8 cellular contexts compared by ENCODE assay signal in the genomic region with DNA sequence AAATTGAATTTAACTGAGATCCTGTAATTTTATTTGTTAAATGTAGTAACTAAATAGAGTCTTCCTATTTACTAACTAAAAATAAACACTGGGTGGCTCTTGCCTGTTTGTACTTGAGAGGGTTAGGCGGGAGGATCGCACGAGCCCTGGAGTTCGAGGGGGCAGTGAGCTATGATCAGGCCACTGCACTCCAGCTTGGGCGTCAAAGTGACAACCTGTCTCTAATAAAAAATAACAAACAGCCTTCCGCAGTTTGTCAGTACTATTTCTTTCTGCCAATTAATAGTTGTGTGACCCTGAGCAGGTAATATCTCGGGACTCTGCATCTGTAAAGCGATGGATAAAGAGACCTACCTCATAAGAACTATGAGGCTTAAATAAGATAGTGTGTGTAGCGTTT. TPM values are rescaled to one million over a fixed set of nuclear protein-coding genes. Genes with fewer than 3 reads are reported as not detected.
A peak's percentile ranks its signal among the peaks of the same experiment; 100 is the strongest.
DNase-seq lines count a peak whose midpoint lies in the region; ATAC-seq and TF ChIP-seq lines count a peak whose summit lies in the region.

No MANE protein-coding gene starts in this region.

- no peaks in the 10 kb centered on the region for H3K27me3 ChIP-seq in esophagus squamous epithelium
- no peaks in the 10 kb centered on the region for H3K27me3 ChIP-seq in parathyroid adenoma (ENCODE audit: control insufficient read depth, insufficient read depth, low read length)

- intact Hi-C loops in esophagus squamous epithelium (cut with DNase I): no loop called here

- peak overlapping the region; percentile 74 to 97 (median 82) for H3K4me3 ChIP-seq in esophagus squamous epithelium
- peak overlapping the region; percentile 91 for H3K4me3 ChIP-seq in parathyroid adenoma (ENCODE audit: low read depth, low read length)

- TF ChIP-seq POLR2A in esophagus squamous epithelium (IDR thresholded peaks at IDR 0.05): no peak

- 24 to 25% methylated on average over 9 of the region's 9 CpGs for WGBS in esophagus squamous epithelium, 2 donors

- peak overlapping the region; percentile 93 for H2AFZ ChIP-seq in parathyroid adenoma

- CTCF ChIA-PET in RWPE1 (lab: Yijun Ruan, JAX): no interaction called here

- H3K36me3 ChIP-seq in esophagus squamous epithelium (peaks cover 0 to 15% (median 0%) of the 10 kb centered on the region in 3 donors), parathyroid adenoma (ENCODE audit: control insufficient read depth, insufficient read depth, low read length) (no peaks in the 10 kb centered on the region)

- TF ChIP-seq CTCF in RWPE1 (conservative IDR thresholded peaks at IDR 0.05; ENCODE audit: low read depth) (no peak), esophagus squamous epithelium (IDR thresholded peaks at IDR 0.05) (no peak), parathyroid adenoma (IDR thresholded peaks at IDR 0.05) (no peak)

- H3K9me3 ChIP-seq in esophagus squamous epithelium: no peaks in the 10 kb centered on the region
- H3K9me3 ChIP-seq in parathyroid adenoma (ENCODE audit: control insufficient read depth, low read length): no peaks in the 10 kb centered on the region

- peaks cover 19% of the 10 kb centered on the region for H3K79me2 ChIP-seq in parathyroid adenoma

- peak; percentile 1 for ATAC-seq in GM21528 (IDR thresholded peaks at IDR 0.05; ENCODE audit: low FRiP score, unreplicated experiment)
- ATAC-seq in HG03108 (IDR thresholded peaks at IDR 0.05; ENCODE audit: unreplicated experiment): no peak

- H3K27ac ChIP-seq in RWPE1 (peak overlapping the region; percentile 84), esophagus squamous epithelium (peak overlapping the region; percentile 92 to 97 (median 93)), parathyroid adenoma (peak overlapping the region; percentile 95)

- H3K9ac ChIP-seq in parathyroid adenoma: peak overlapping the region; percentile 64

- H3K4me1 ChIP-seq in esophagus squamous epithelium: peaks cover 8 to 43% (median 30%) of the 10 kb centered on the region in 3 donors
- peaks cover 9% of the 10 kb centered on the region for H3K4me1 ChIP-seq in parathyroid adenoma

- POLR2A ChIA-PET in RWPE1 (lab: Yijun Ruan, JAX; ENCODE audit: low non-redundant PET): no interaction called here

- H3K4me2 ChIP-seq in parathyroid adenoma (ENCODE audit: low read length): peak overlapping the region; percentile 79

- DNase-seq in RWPE1 (ENCODE audit: low spot score): no peak
- no peak for DNase-seq in esophagus squamous epithelium (lab: John Stamatoyannopoulos, UW)
- no peak for DNase-seq in NCI-H510A treated with DMSO at 0.1 percent for 48 hours (lab: John Stamatoyannopoulos, UW)
- DNase-seq in amniotic stem cell (lab: John Stamatoyannopoulos, UW): no peak
- no peak for DNase-seq in MV-4-11 (lab: John Stamatoyannopoulos, UW)

RNA-seq across cellular contexts. Expression of a gene that starts 0.8 kb away (rescaled TPM):
- total RNA-seq in esophagus squamous epithelium: 10 to 100 TPM; 19.7 to 26.1 (median 23.7) TPM

RNA-seq across cellular contexts. Expression of a gene that starts 11.2 kb away (rescaled TPM):
- total RNA-seq in esophagus squamous epithelium: under 1 TPM in 2 of 4 donors, not detected in 2; under 0.01 to 0.03 TPM

RNA-seq across cellular contexts. Expression of a gene that starts 41.8 kb away (rescaled TPM):
- 100 to 1,000 TPM in 2 of 4 donors, 10 to 100 TPM in 2; 65.1 to 113 (median 88.2) TPM for total RNA-seq in esophagus squamous epithelium
